Comparison of ENCODE assay signal across 1 cellular context in genomic region chr16:22210854-22211253, GRCh38.
TF ChIP-seq lines count a peak whose summit lies in the region.

No MANE protein-coding gene starts in this region.

TF ChIP-seq in endothelial cell of umbilical vein, 7 proteins besides CTCF, POLR2A, EP300 and RAD21:
- TF ChIP-seq MYC (IDR thresholded peaks at IDR 0.05; ENCODE audit: low read depth, low read length) (no peak), JUN (IDR thresholded peaks at IDR 0.05; ENCODE audit: borderline replicate concordance, insufficient read depth, insufficient read length, low read depth) (no peak), EZH2 (IDR thresholded peaks at IDR 0.05; ENCODE audit: borderline replicate concordance, low read depth, low read length, severe bottlenecking) (no peak), MAX (IDR thresholded peaks at IDR 0.05; ENCODE audit: insufficient read depth, insufficient read length) (no peak), FOS (IDR thresholded peaks at IDR 0.05; ENCODE audit: borderline replicate concordance, insufficient read depth, low read length) (no peak), GATA2 (IDR thresholded peaks at IDR 0.05; ENCODE audit: insufficient read depth, insufficient read length, low read depth, low read length) (no peak), POLR2AphosphoS5 (IDR thresholded peaks at IDR 0.05; ENCODE audit: insufficient read depth, low read depth, low read length) (no peak)
TF ChIP-seq in endothelial cell of umbilical vein: peak in this region for 0.
